9 cellular contexts compared by ENCODE assay signal in genomic region chr11:130166457-130166784, GRCh38. TPM values are rescaled to one million over a fixed set of nuclear protein-coding genes. Genes with fewer than 3 reads are reported as not detected.
DNase-seq lines count a peak whose midpoint lies in the region; ATAC-seq and TF ChIP-seq lines count a peak whose summit lies in the region.
"Had no signal": no experiment of that assay in that cellular context is flagged by ENCODE, and none has a peak within 500 bp of the region (broad histone marks: within the 10 kb centered on the region; RNA-seq: fewer than 3 reads in every experiment).

No MANE protein-coding gene starts in this region.

- peaks cover 4% of the 10 kb centered on the region for H3K4me1 Mint-ChIP-seq in progenitor cell of endocrine pancreas (ENCODE audit: low read depth)

- no peak overlapping the region for H3K4me3 Mint-ChIP-seq in progenitor cell of endocrine pancreas (ENCODE audit: low read depth)

- peaks cover 3% of the 10 kb centered on the region for H3K27me3 Mint-ChIP-seq in progenitor cell of endocrine pancreas

- H3K36me3 Mint-ChIP-seq in progenitor cell of endocrine pancreas (ENCODE audit: insufficient read depth): no peaks in the 10 kb centered on the region

- H3K27ac Mint-ChIP-seq in progenitor cell of endocrine pancreas: no peak overlapping the region

- peak; percentile 15 for DNase-seq in MV-4-11 (lab: John Stamatoyannopoulos, UW)
- DNase-seq in choroid plexus epithelial cell (ENCODE audit: low read depth): peak; percentile 98
- peak; percentile 99 for DNase-seq in renal cortical epithelial cell (ENCODE audit: low read depth)
- DNase-seq in stimulated activated CD4-positive, alpha-beta T cell treated with anti-CD3 and anti-CD28 coated beads, Interleukin-15, amount 100 ng/mL, for 24 hours: no peak
- DNase-seq in SIG-M5 treated with dmso at 0.1 percent for 504 hours (lab: John Stamatoyannopoulos, UW; ENCODE audit: unreplicated experiment): no peak
- DNase-seq in progenitor cell of endocrine pancreas (ENCODE audit: low spot score, unreplicated experiment): no peak

- peak; percentile 62 for ATAC-seq in GM19035 (IDR thresholded peaks at IDR 0.05; ENCODE audit: unreplicated experiment)
- ATAC-seq in HG03457 (IDR thresholded peaks at IDR 0.05; ENCODE audit: unreplicated experiment): no peak

- H3K9me3 Mint-ChIP-seq in progenitor cell of endocrine pancreas (ENCODE audit: low read depth): no peaks in the 10 kb centered on the region

- TF ChIP-seq CTCF in choroid plexus epithelial cell (conservative IDR thresholded peaks at IDR 0.05; ENCODE audit: low read depth, low read length) (no peak), progenitor cell of endocrine pancreas (IDR thresholded peaks at IDR 0.05; ENCODE audit: unreplicated experiment) (no peak)

- no peak overlapping the region for H3K4me3 ChIP-seq in choroid plexus epithelial cell (ENCODE audit: low read depth, low read length)

RNA-seq across cellular contexts. Expression of gene ST14, which starts 6.8 kb away (rescaled TPM):
- total RNA-seq in renal cortical epithelial cell (35.1 and 137 TPM in 2 replicates), progenitor cell of endocrine pancreas (94.7 and 94.9 TPM in 2 replicates)
- total RNA-seq: T-helper 2 cell treated with Interferon-gamma antibody and Interleukin-4, amounts not matched to agents 100 ng/mL and 5 ng/mL, for 36 hours had no signal

Comparison
In these comparisons a context has a peak if more than half of its experiments do, and no peak if none do; other contexts are left out.
1. DNase-seq: peak in MV-4-11 (single experiment), choroid plexus epithelial cell (single experiment) and renal cortical epithelial cell (single experiment); none in stimulated activated CD4-positive, alpha-beta T cell treated with anti-CD3 and anti-CD28 coated beads, Interleukin-15, amount 100 ng/mL, for 24 hours (single experiment), SIG-M5 treated with dmso at 0.1 percent for 504 hours (single experiment) and progenitor cell of endocrine pancreas (single experiment).